Comparison of ENCODE assay signal across 29 cellular contexts in the genomic region with DNA sequence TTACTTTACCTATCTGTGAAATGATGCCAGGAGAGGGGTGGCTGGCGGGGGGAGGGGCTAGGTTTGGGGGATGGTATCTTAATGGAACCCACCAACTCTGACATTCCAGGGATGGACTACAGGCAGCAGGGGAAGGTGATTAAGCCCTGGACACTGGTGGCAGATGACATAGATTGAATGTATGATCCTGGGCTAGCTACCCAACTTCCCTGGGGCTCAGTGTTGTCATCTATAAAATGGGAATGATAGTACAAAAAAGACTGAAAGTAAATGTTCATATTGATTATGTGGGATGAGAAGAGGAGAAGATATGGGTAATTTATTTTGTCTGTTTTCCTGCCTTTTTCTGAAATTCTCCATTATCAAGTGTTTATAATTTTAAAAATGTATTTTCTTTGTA.
"Had no signal": no experiment of that assay in that cellular context is flagged by ENCODE, and none has a peak within 500 bp of the region (broad histone marks: within the 10 kb centered on the region; RNA-seq: fewer than 3 reads in every experiment).

No MANE protein-coding gene starts in this region.

- H3K4me3 Mint-ChIP-seq: activated CD4-positive, alpha-beta T cell treated with anti-CD3 and anti-CD28 coated beads, Interleukin-2, amount 10 ng/mL, durations not matched to agents 7 days and 5 days; activated CD8-positive, alpha-beta T cell treated with anti-CD3 and anti-CD28 coated beads, Interleukin-2, amount 10 ng/mL, durations not matched to agents 7 days and 5 days; activated naive CD4-positive, alpha-beta T cell treated with anti-CD3 and anti-CD28 coated beads for 36 hours; activated naive CD8-positive, alpha-beta T cell; activated naive CD8-positive, alpha-beta T cell treated with anti-CD3 and anti-CD28 coated beads, Interleukin-2, amount 50 U/mL, for 24 hours; activated T-cell treated with anti-CD3 and anti-CD28 coated beads, Interleukin-2, amount 50 U/mL, for 24 hours; brain; T-helper 1 cell treated with Interleukin-12 subunit alpha and Interleukin-12 subunit beta and Interleukin-4 antibody, amounts not matched to agents 30 μg/mL and 1 μg/mL, for 36 hours; T-helper 2 cell treated with Interferon-gamma antibody and Interleukin-4, amounts not matched to agents 5 μg/mL and 100 μg/mL, for 36 hours had no signal

- H3K27me3 Mint-ChIP-seq: activated CD4-positive, alpha-beta T cell treated with anti-CD3 and anti-CD28 coated beads, Interleukin-2, amount 10 ng/mL, durations not matched to agents 7 days and 5 days; activated naive CD8-positive, alpha-beta T cell; activated naive CD8-positive, alpha-beta T cell treated with anti-CD3 and anti-CD28 coated beads, Interleukin-2, amount 50 U/mL, for 24 hours; activated T-cell treated with anti-CD3 and anti-CD28 coated beads, Interleukin-2, amount 50 U/mL, for 24 hours had no signal

- DNase-seq: activated CD4-positive, alpha-beta T cell treated with anti-CD3 and anti-CD28 coated beads, Interleukin-2, amount 10 ng/mL, durations not matched to agents 7 days and 5 days; activated CD4-positive, alpha-beta T cell treated with anti-CD3 and anti-CD28 coated beads, Interleukin-2, amount 50 U/mL, for 48 hours; activated CD8-positive, alpha-beta T cell treated with anti-CD3 and anti-CD28 coated beads, Interleukin-2, amount 10 ng/mL, durations not matched to agents 7 days and 5 days; activated gamma-delta T cell treated with Interleukin-2 at 50 U/mL for 16 hours; activated naive CD4-positive, alpha-beta T cell treated with anti-CD3 and anti-CD28 coated beads for 36 hours; activated naive CD8-positive, alpha-beta T cell treated with anti-CD3 and anti-CD28 coated beads, Interleukin-2, amount 50 U/mL, for 24 hours; activated T-cell treated with anti-CD3 and anti-CD28 coated beads, Interleukin-2, amount 50 U/mL, for 24 hours; anterior cingulate cortex; cerebellar nuclear complex; Karpas-422; NCI-H1048; NCI-H1436 treated with DMSO at 0.1 percent for 48 hours; NCI-H2029; NCI-H345; NCI-H510A treated with DMSO at 0.1 percent for 48 hours; NCI-H526 treated with DMSO at 0.1 percent for 48 hours; NCI-H774; PC-9; SHP77; SJCRH30 had no signal

- H3K27ac ChIP-seq: PC-9, SJCRH30, SK-N-MC had no signal

- H3K27ac Mint-ChIP-seq: activated CD8-positive, alpha-beta T cell treated with anti-CD3 and anti-CD28 coated beads, Interleukin-2, amount 10 ng/mL, durations not matched to agents 7 days and 5 days; activated naive CD4-positive, alpha-beta T cell treated with anti-CD3 and anti-CD28 coated beads for 36 hours; activated naive CD8-positive, alpha-beta T cell; activated naive CD8-positive, alpha-beta T cell treated with anti-CD3 and anti-CD28 coated beads, Interleukin-2, amount 50 U/mL, for 24 hours; activated T-cell treated with anti-CD3 and anti-CD28 coated beads, Interleukin-2, amount 50 U/mL, for 24 hours; brain; T-helper 1 cell treated with Interleukin-12 subunit alpha and Interleukin-12 subunit beta and Interleukin-4 antibody, amounts not matched to agents 30 μg/mL and 1 μg/mL, for 36 hours; T-helper 2 cell treated with Interferon-gamma antibody and Interleukin-4, amounts not matched to agents 5 μg/mL and 100 μg/mL, for 36 hours had no signal

- H3K4me2 ChIP-seq: PC-9 had no signal

- H3K9me3 Mint-ChIP-seq: activated CD4-positive, alpha-beta T cell treated with anti-CD3 and anti-CD28 coated beads, Interleukin-2, amount 10 ng/mL, durations not matched to agents 7 days and 5 days; activated naive CD4-positive, alpha-beta T cell treated with anti-CD3 and anti-CD28 coated beads for 36 hours; activated naive CD8-positive, alpha-beta T cell treated with anti-CD3 and anti-CD28 coated beads, Interleukin-2, amount 50 U/mL, for 24 hours; activated T-cell treated with anti-CD3 and anti-CD28 coated beads, Interleukin-2, amount 50 U/mL, for 24 hours; T-helper 1 cell treated with Interleukin-12 subunit alpha and Interleukin-12 subunit beta and Interleukin-4 antibody, amounts not matched to agents 30 μg/mL and 1 μg/mL, for 36 hours; T-helper 2 cell treated with Interferon-gamma antibody and Interleukin-4, amounts not matched to agents 5 μg/mL and 100 μg/mL, for 36 hours had no signal

- H3K4me3 ChIP-seq: PC-9, SJCRH30, SK-N-MC had no signal

- H2AFZ ChIP-seq: PC-9 had no signal

- H3K36me3 ChIP-seq: SJCRH30 had no signal

- H3K36me3 Mint-ChIP-seq: brain had no signal

- FAIRE-seq: bronchial epithelial cell, colon, RCC 7860, TTC549 had no signal

- H3K27me3 ChIP-seq: SJCRH30 had no signal

- ATAC-seq: activated CD8-positive, alpha-beta T cell treated with anti-CD3 and anti-CD28 coated beads, Interleukin-2, amount 10 ng/mL, durations not matched to agents 7 days and 5 days had no signal

- H3K9me3 ChIP-seq: SJCRH30 had no signal
